In genomic region chr1:160705824-160706223, GRCh38 we compare ENCODE assay signal across 5 cellular contexts. TPM values are rescaled to one million over a fixed set of nuclear protein-coding genes. Genes with fewer than 3 reads are reported as not detected.
"Had no signal": no experiment of that assay in that cellular context is flagged by ENCODE, and none has a peak within 500 bp of the region (broad histone marks: within the 10 kb centered on the region; RNA-seq: fewer than 3 reads in every experiment).

No MANE protein-coding gene starts in this region.

RNA-seq across cellular contexts. Expression of gene CD48, which starts 5.8 kb away (rescaled TPM):
- total RNA-seq: dermis microvascular lymphatic vessel endothelial cell, foreskin keratinocyte, progenitor cell of endocrine pancreas had no signal
- polyA plus RNA-seq: foreskin keratinocyte had no signal

RNA-seq across cellular contexts. Expression of gene SLAMF7, which starts 33.2 kb away (rescaled TPM):
- total RNA-seq: cerebellum, dermis microvascular lymphatic vessel endothelial cell, occipital lobe, progenitor cell of endocrine pancreas had no signal

RNA-seq across cellular contexts. Expression of gene SLAMF1, which starts 59.0 kb away (rescaled TPM):
- total RNA-seq: cerebellum, foreskin keratinocyte, occipital lobe, progenitor cell of endocrine pancreas had no signal
- polyA plus RNA-seq: foreskin keratinocyte had no signal
